In the genomic region with DNA sequence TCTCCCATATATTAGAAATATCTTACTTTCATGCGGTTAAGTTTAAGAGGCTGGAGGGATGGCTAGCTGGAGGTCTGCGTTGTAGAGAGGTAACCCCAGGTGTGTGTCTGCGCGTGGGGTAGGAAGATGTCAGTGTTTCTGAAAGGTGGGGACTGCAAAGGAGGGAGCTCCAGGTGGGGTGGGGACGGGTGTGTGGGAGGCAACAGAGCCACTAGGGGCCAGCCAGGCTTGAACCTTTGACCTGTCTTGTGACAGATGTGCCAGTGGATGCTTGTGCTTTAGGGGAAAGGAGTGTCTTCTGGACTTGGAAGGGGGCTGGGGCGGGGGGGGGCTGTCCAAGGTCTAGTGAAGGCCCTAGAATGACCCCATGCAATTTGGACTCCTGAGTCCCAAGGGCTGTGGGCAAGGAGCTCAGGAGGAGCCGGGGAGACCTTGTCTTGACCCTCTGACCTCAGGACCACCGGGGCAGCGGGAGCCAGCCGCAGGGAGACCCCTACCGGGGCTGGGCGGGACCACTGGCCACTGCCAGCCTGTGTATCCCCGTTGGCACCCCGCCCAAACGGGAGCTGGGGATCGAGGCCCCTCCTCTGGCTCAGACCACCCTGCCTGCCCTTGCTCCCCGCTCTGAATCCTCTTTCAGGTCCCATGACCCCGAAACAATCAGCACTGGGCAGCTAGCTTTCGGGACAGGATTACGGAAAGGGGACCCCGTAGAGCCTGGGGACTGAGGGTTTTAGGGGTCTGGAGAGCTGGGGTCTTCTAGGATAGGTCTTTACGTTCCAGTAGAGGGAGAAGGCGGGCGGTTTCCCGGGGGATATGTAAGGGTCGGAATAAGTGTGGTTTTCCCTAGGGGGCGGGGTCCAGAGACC, we compare ENCODE assay signal across 9 cellular contexts. TPM values are rescaled to one million over a fixed set of nuclear protein-coding genes. Genes with fewer than 3 reads are reported as not detected.
A peak's percentile ranks its signal among the peaks of the same experiment; 100 is the strongest.
DNase-seq lines count a peak whose midpoint lies in the region; ATAC-seq and TF ChIP-seq lines count a peak whose summit lies in the region.
"Had no signal": no experiment of that assay in that cellular context is flagged by ENCODE, and none has a peak within 500 bp of the region (broad histone marks: within the 10 kb centered on the region; RNA-seq: fewer than 3 reads in every experiment).

No MANE protein-coding gene starts in this region.

- H3K27me3 ChIP-seq in PC-3 (ENCODE audit: low read length) (peaks cover 24% of the 10 kb centered on the region), esophagus squamous epithelium (peaks cover 0 to 48% (median 0%) of the 10 kb centered on the region in 4 donors), foreskin keratinocyte (no peaks in the 10 kb centered on the region)

- no peak for TF ChIP-seq POLR2A in esophagus squamous epithelium (IDR thresholded peaks at IDR 0.05)

- 0 to 3% methylated on average over 3 to 12 of the region's 27 CpGs for WGBS in esophagus squamous epithelium, 2 donors

- CTCF ChIA-PET in PC-3 (lab: Charles Lee): no interaction called here

- no peaks in the 10 kb centered on the region for H3K36me3 ChIP-seq in PC-3 (ENCODE audit: low read depth, low read length)
- no peaks in the 10 kb centered on the region for H3K36me3 ChIP-seq in esophagus squamous epithelium

- no peaks in the 10 kb centered on the region for H3F3A ChIP-seq in PC-3 (ENCODE audit: low read length, unreplicated experiment)

- intact Hi-C loops in PC-3 (cut with micrococcal nuclease) (no loop called here), esophagus squamous epithelium (cut with DNase I) (no loop called here)

- no peaks in the 10 kb centered on the region for H4K20me1 ChIP-seq in PC-3 (ENCODE audit: low read length)

- H3K4me1 ChIP-seq in PC-3 (ENCODE audit: insufficient read depth, low read length) (peaks cover 11% of the 10 kb centered on the region; the same call in 1 of the 2 replicates), esophagus squamous epithelium (peaks cover 25 to 52% (median 33%) of the 10 kb centered on the region in 3 donors), foreskin keratinocyte (peaks cover 11% of the 10 kb centered on the region)

- ATAC-seq in PC-3 (no peak), foreskin keratinocyte (no peak), HG03097 (IDR thresholded peaks at IDR 0.05; ENCODE audit: low FRiP score, unreplicated experiment) (no peak), HG03432 (IDR thresholded peaks at IDR 0.05; ENCODE audit: unreplicated experiment) (no peak)
- no peak for ATAC-seq in activated CD4-positive, CD25-positive, alpha-beta regulatory T cell treated with anti-CD3 and anti-CD28 coated beads, Interleukin-2, amount 50 U/mL, for 24 hours

- no peaks in the 10 kb centered on the region for H3K9me2 ChIP-seq in PC-3 (replicated peaks; ENCODE audit: low read length)

- POLR2A ChIA-PET in PC-3 (lab: Charles Lee; ENCODE audit: unreplicated experiment): no interaction called here

- H3K9me3 ChIP-seq in PC-3 (ENCODE audit: low read length): no peaks in the 10 kb centered on the region
- H3K9me3 ChIP-seq in esophagus squamous epithelium: no peaks in the 10 kb centered on the region

- peak overlapping the region; percentile 97 for H3K4me2 ChIP-seq in PC-3 (ENCODE audit: low read length)

- H3K27ac ChIP-seq in PC-3 (ENCODE audit: low read length) (no peak overlapping the region), esophagus squamous epithelium (peak overlapping the region in 1 of 4 donors; percentile 21), foreskin keratinocyte (no peak overlapping the region)

- DNase-seq in PC-3 (no peak), esophagus squamous epithelium (lab: John Stamatoyannopoulos, UW) (no peak), retina (peak; percentile 89), foreskin keratinocyte (no peak)

- no TSS peak for BruUV-seq in PC-3 (replicated peaks; lab: Mats Ljungman, UMichigan)

- H3K79me2 ChIP-seq in PC-3 (ENCODE audit: low read length): no peaks in the 10 kb centered on the region

- H3K9ac ChIP-seq in PC-3 (ENCODE audit: low read length): no peak overlapping the region

- no peak for TF ChIP-seq CTCF in PC-3 (conservative IDR thresholded peaks at IDR 0.05; ENCODE audit: low read depth, low read length)
- no peak for TF ChIP-seq CTCF in esophagus squamous epithelium (IDR thresholded peaks at IDR 0.05)
- no peak for TF ChIP-seq CTCF in foreskin keratinocyte (conservative IDR thresholded peaks at IDR 0.05)

- peak overlapping the region; percentile 43; the same call in 1 of the 2 replicates for H2AFZ ChIP-seq in PC-3 (ENCODE audit: low read length)

- peak overlapping the region; percentile 41; the same call in 1 of the 2 replicates for H3K4me3 ChIP-seq in GM08714 (ENCODE audit: low read length)
- peak overlapping the region; percentile 78 for H3K4me3 ChIP-seq in PC-3 (ENCODE audit: low read length)
- peak overlapping the region in 3 of 4 donors; percentile 60 to 82 (median 61) for H3K4me3 ChIP-seq in esophagus squamous epithelium

RNA-seq across cellular contexts. Expression of a gene that starts 1.1 kb away (rescaled TPM):
- total RNA-seq in PC-3 (2014; rRNA removed) (3.0 TPM in 1 of 2 replicates, not detected in the other), esophagus squamous epithelium (under 1 TPM in 2 of 4 donors, not detected in 2; 0.09 to 0.48 TPM), foreskin keratinocyte (2.8 and 3.8 TPM in 2 replicates)
- polyA plus RNA-seq in foreskin keratinocyte: 3.2 and 4.4 TPM in 2 replicates

RNA-seq across cellular contexts. Expression of a gene that starts 5.6 kb away (rescaled TPM):
- total RNA-seq in PC-3 (2014; rRNA removed): not detected in 2 replicates
- total RNA-seq in esophagus squamous epithelium: not detected
- total RNA-seq in foreskin keratinocyte: 0.07 TPM in 1 of 2 replicates, not detected in the other
- 0.07 TPM in 1 of 2 replicates, not detected in the other for polyA plus RNA-seq in foreskin keratinocyte

RNA-seq across cellular contexts. Expression of a gene that starts 19.0 kb away (rescaled TPM):
- total RNA-seq in PC-3 (2014; rRNA removed) (not detected in 2 replicates), esophagus squamous epithelium (10 to 100 TPM in 2 of 4 donors, 1 to 10 TPM in 2; 4.5 to 20.4 (median 11.3) TPM), foreskin keratinocyte (0.10 TPM in 1 of 2 replicates, not detected in the other)
- polyA plus RNA-seq in foreskin keratinocyte: 0.07 TPM in 1 of 2 replicates, not detected in the other

RNA-seq across cellular contexts. Expression of a gene that starts 26.1 kb away (rescaled TPM):
- total RNA-seq in PC-3 (2014; rRNA removed) (not detected in 2 replicates), esophagus squamous epithelium (not detected), foreskin keratinocyte (not detected in 2 replicates)
- polyA plus RNA-seq in foreskin keratinocyte: not detected in 2 replicates
- total RNA-seq: myocyte had no signal

RNA-seq across cellular contexts. Expression of a gene that starts 27.2 kb away (rescaled TPM):
- total RNA-seq in PC-3 (2014; rRNA removed): 209 and 210 TPM in 2 replicates
- total RNA-seq in esophagus squamous epithelium: 10 to 100 TPM; 54.2 to 94.6 (median 69.6) TPM
- total RNA-seq in foreskin keratinocyte: 215 and 307 TPM in 2 replicates
- 186 and 224 TPM in 2 replicates for polyA plus RNA-seq in foreskin keratinocyte
